8 cellular contexts compared by ENCODE assay signal in genomic region chr7:2522780-2523433, GRCh38.
DNase-seq lines count a peak whose midpoint lies in the region; ATAC-seq and FAIRE-seq lines count a peak whose summit lies in the region.

No MANE protein-coding gene starts in this region.

- H3K27ac Mint-ChIP-seq in activated naive CD8-positive, alpha-beta T cell = peak overlapping the region; percentile 89
- H3K27ac Mint-ChIP-seq in stimulated activated naive CD8-positive, alpha-beta T cell treated with anti-CD3 and anti-CD28 coated beads, Interleukin-15, Interleukin-2, amounts not matched to agents 100 ng/mL and 50 ng/mL, for 24 hours = peak overlapping the region; percentile 88

- H3K36me3 ChIP-seq in BLaER1 = peaks cover 29% of the 10 kb centered on the region

- H3K9me3 ChIP-seq in BLaER1 = no peaks in the 10 kb centered on the region

- ATAC-seq in HG03139 (IDR thresholded peaks at IDR 0.05; ENCODE audit: unreplicated experiment) (no peak), GM21717 (IDR thresholded peaks at IDR 0.05; ENCODE audit: unreplicated experiment) (no peak), GM19463 (IDR thresholded peaks at IDR 0.05; ENCODE audit: unreplicated experiment) (no peak)

- H3K27me3 Mint-ChIP-seq in activated naive CD8-positive, alpha-beta T cell = no peaks in the 10 kb centered on the region
- no peaks in the 10 kb centered on the region for H3K27me3 Mint-ChIP-seq in stimulated activated naive CD8-positive, alpha-beta T cell treated with anti-CD3 and anti-CD28 coated beads, Interleukin-15, Interleukin-2, amounts not matched to agents 100 ng/mL and 50 ng/mL, for 24 hours

- peak overlapping the region; percentile 100 for H3K4me2 ChIP-seq in BLaER1

- H3K4me3 Mint-ChIP-seq in activated naive CD8-positive, alpha-beta T cell = peak overlapping the region; percentile 91
- H3K4me3 Mint-ChIP-seq in stimulated activated naive CD8-positive, alpha-beta T cell treated with anti-CD3 and anti-CD28 coated beads, Interleukin-15, Interleukin-2, amounts not matched to agents 100 ng/mL and 50 ng/mL, for 24 hours = peak overlapping the region; percentile 85

- FAIRE-seq in HTR-8/SVneo (lab: Jason Lieb, UNC) = peak; percentile 72

- peaks cover 2% of the 10 kb centered on the region for H3K36me3 Mint-ChIP-seq in activated naive CD8-positive, alpha-beta T cell
- H3K36me3 Mint-ChIP-seq in stimulated activated naive CD8-positive, alpha-beta T cell treated with anti-CD3 and anti-CD28 coated beads, Interleukin-15, Interleukin-2, amounts not matched to agents 100 ng/mL and 50 ng/mL, for 24 hours (ENCODE audit: low read depth) = peaks cover 5% of the 10 kb centered on the region

- DNase-seq in HTR-8/SVneo (ENCODE audit: insufficient read length, low spot score) (peak; percentile 77), islet precursor cell (peak; percentile 94)

- H3K4me1 ChIP-seq in BLaER1 = peaks cover 80% of the 10 kb centered on the region

- H3K9ac ChIP-seq in BLaER1 = peak overlapping the region; percentile 45; the same call in 1 of the 2 replicates

- H3K27ac ChIP-seq in BLaER1 = no peak overlapping the region

- H4K20me1 ChIP-seq in BLaER1 = peaks cover 80% of the 10 kb centered on the region

- no peaks in the 10 kb centered on the region for H3K27me3 ChIP-seq in BLaER1

- peak overlapping the region; percentile 80 for H3K4me3 ChIP-seq in BLaER1

- no peaks in the 10 kb centered on the region for H3K9me3 Mint-ChIP-seq in activated naive CD8-positive, alpha-beta T cell (ENCODE audit: low read depth)
- no peaks in the 10 kb centered on the region for H3K9me3 Mint-ChIP-seq in stimulated activated naive CD8-positive, alpha-beta T cell treated with anti-CD3 and anti-CD28 coated beads, Interleukin-15, Interleukin-2, amounts not matched to agents 100 ng/mL and 50 ng/mL, for 24 hours

- H3K4me1 Mint-ChIP-seq in activated naive CD8-positive, alpha-beta T cell (ENCODE audit: low read depth) = peaks cover 42% of the 10 kb centered on the region
- peaks cover 65% of the 10 kb centered on the region for H3K4me1 Mint-ChIP-seq in stimulated activated naive CD8-positive, alpha-beta T cell treated with anti-CD3 and anti-CD28 coated beads, Interleukin-15, Interleukin-2, amounts not matched to agents 100 ng/mL and 50 ng/mL, for 24 hours (ENCODE audit: low read depth)
